In genomic region chr12:43317156-43317555, GRCh38 we compare ENCODE assay signal across 26 cellular contexts.
"Had no signal": no experiment of that assay in that cellular context is flagged by ENCODE, and none has a peak within 500 bp of the region (broad histone marks: within the 10 kb centered on the region; RNA-seq: fewer than 3 reads in every experiment).

No MANE protein-coding gene starts in this region.

- ATAC-seq: esophagus mucosa; foreskin keratinocyte; gastroesophageal sphincter; left lobe of liver; naive thymus-derived CD4-positive, alpha-beta T cell; psoas muscle; right cardiac atrium; stimulated activated memory B cell treated with anti-CD40 and anti-IgM and Interleukin-4, amounts not matched to agents 10 μg/mL and 1 μg/mL and 100 μg/mL, for 72 hours had no signal

- H3K4me3 Mint-ChIP-seq: memory B cell; naive thymus-derived CD4-positive, alpha-beta T cell; nephron progenitor cell; stimulated activated memory B cell treated with anti-CD40 and anti-IgM and Interleukin-4, amounts not matched to agents 10 μg/mL and 1 μg/mL and 100 μg/mL, for 72 hours; stimulated activated naive CD8-positive, alpha-beta T cell treated with anti-CD3 and anti-CD28 coated beads, Interleukin-15, Interleukin-2, amounts not matched to agents 100 ng/mL and 50 ng/mL, for 24 hours had no signal

- H3K27ac Mint-ChIP-seq: memory B cell; naive thymus-derived CD4-positive, alpha-beta T cell; stimulated activated memory B cell treated with anti-CD40 and anti-IgM and Interleukin-4, amounts not matched to agents 10 μg/mL and 1 μg/mL and 100 μg/mL, for 72 hours; stimulated activated naive CD8-positive, alpha-beta T cell treated with anti-CD3 and anti-CD28 coated beads, Interleukin-15, Interleukin-2, amounts not matched to agents 100 ng/mL and 50 ng/mL, for 24 hours had no signal

- H3K27me3 Mint-ChIP-seq: stimulated activated memory B cell treated with anti-CD40 and anti-IgM and Interleukin-4, amounts not matched to agents 10 μg/mL and 1 μg/mL and 100 μg/mL, for 72 hours; stimulated activated naive CD8-positive, alpha-beta T cell treated with anti-CD3 and anti-CD28 coated beads, Interleukin-15, Interleukin-2, amounts not matched to agents 100 ng/mL and 50 ng/mL, for 24 hours had no signal

- H3K4me1 ChIP-seq: foreskin keratinocyte, gastroesophageal sphincter, psoas muscle, spleen, tibial nerve, upper lobe of left lung, uterus had no signal

- H3K36me3 ChIP-seq: gastroesophageal sphincter, ovary, sigmoid colon, spleen, thoracic aorta, tibial nerve, upper lobe of left lung, uterus had no signal

- H3K9me3 ChIP-seq: gastroesophageal sphincter, ovary, psoas muscle, sigmoid colon, spleen, thoracic aorta, tibial nerve, upper lobe of left lung, uterus had no signal

- H3K4me1 Mint-ChIP-seq: memory B cell; naive thymus-derived CD4-positive, alpha-beta T cell; stimulated activated memory B cell treated with anti-CD40 and anti-IgM and Interleukin-4, amounts not matched to agents 10 μg/mL and 1 μg/mL and 100 μg/mL, for 72 hours had no signal

- H3K4me3 ChIP-seq: dorsolateral prefrontal cortex, gastroesophageal sphincter, lung, ovary, psoas muscle, sigmoid colon, spleen, thoracic aorta, tibial nerve, upper lobe of left lung, uterus had no signal

- H3K36me3 Mint-ChIP-seq: memory B cell; naive thymus-derived CD4-positive, alpha-beta T cell; stimulated activated memory B cell treated with anti-CD40 and anti-IgM and Interleukin-4, amounts not matched to agents 10 μg/mL and 1 μg/mL and 100 μg/mL, for 72 hours had no signal

- H3K9me3 Mint-ChIP-seq: memory B cell; stimulated activated naive CD8-positive, alpha-beta T cell treated with anti-CD3 and anti-CD28 coated beads, Interleukin-15, Interleukin-2, amounts not matched to agents 100 ng/mL and 50 ng/mL, for 24 hours had no signal

- H3K27ac ChIP-seq: dorsolateral prefrontal cortex, epithelial cell of prostate, foreskin keratinocyte, gastroesophageal sphincter, ovary, psoas muscle, sigmoid colon, spleen, thoracic aorta, tibial nerve, upper lobe of left lung, uterus had no signal

- DNase-seq: cerebellar nuclear complex; dorsolateral prefrontal cortex; effector CD4-positive, alpha-beta T cell; foreskin keratinocyte; midbrain; naive thymus-derived CD4-positive, alpha-beta T cell; nephron progenitor cell; ovary; posterior cingulate gyrus; psoas muscle; right cardiac atrium; sigmoid colon; spleen; stimulated activated CD4-positive, alpha-beta T cell treated with anti-CD3 and anti-CD28 coated beads, Interleukin-4, amount 100 ng/mL, for 4 hours; upper lobe of left lung; uterus had no signal

- H3K27me3 ChIP-seq: dorsolateral prefrontal cortex, foreskin keratinocyte, gastroesophageal sphincter, ovary, sigmoid colon, spleen, tibial nerve, upper lobe of left lung, uterus had no signal
